ENCODE assay signal across 27 cellular contexts in genomic region chr12:119565404-119565803, GRCh38. TPM values are rescaled to one million over a fixed set of nuclear protein-coding genes. Genes with fewer than 3 reads are reported as not detected.
"Had no signal": no experiment of that assay in that cellular context is flagged by ENCODE, and none has a peak within 500 bp of the region (broad histone marks: within the 10 kb centered on the region; RNA-seq: fewer than 3 reads in every experiment).

No MANE protein-coding gene starts in this region.

- H3K27ac ChIP-seq: left lung, lower lobe of right lung, ovary, right atrium auricular region, right lobe of liver, skin epidermis, suprapubic skin, tibial nerve, upper lobe of left lung, vagina had no signal

- H3K9me3 ChIP-seq: left lung, lower lobe of right lung, ovary, right atrium auricular region, right lobe of liver, suprapubic skin, tibial nerve, upper lobe of left lung, vagina had no signal

- H3K4me3 Mint-ChIP-seq: immature natural killer cell; naive thymus-derived CD8-positive, alpha-beta T cell; nephron; neural crest cell; stimulated activated naive B cell treated with anti-CD40 and anti-IgM and Interleukin-4, amounts not matched to agents 10 μg/mL and 1 μg/mL and 100 μg/mL, for 72 hours; stimulated activated naive CD8-positive, alpha-beta T cell treated with anti-CD3 and anti-CD28 coated beads, Interleukin-15, Interleukin-2, amounts not matched to agents 100 ng/mL and 50 ng/mL, for 24 hours had no signal

- H3K9me3 Mint-ChIP-seq: immature natural killer cell; naive thymus-derived CD8-positive, alpha-beta T cell; nephron; stimulated activated naive B cell treated with anti-CD40 and anti-IgM and Interleukin-4, amounts not matched to agents 10 μg/mL and 1 μg/mL and 100 μg/mL, for 72 hours; stimulated activated naive CD8-positive, alpha-beta T cell treated with anti-CD3 and anti-CD28 coated beads, Interleukin-15, Interleukin-2, amounts not matched to agents 100 ng/mL and 50 ng/mL, for 24 hours had no signal

- H3K4me1 Mint-ChIP-seq: immature natural killer cell; naive thymus-derived CD8-positive, alpha-beta T cell; nephron; neural crest cell; stimulated activated naive B cell treated with anti-CD40 and anti-IgM and Interleukin-4, amounts not matched to agents 10 μg/mL and 1 μg/mL and 100 μg/mL, for 72 hours had no signal

- H3K27me3 ChIP-seq: left lung, ovary, right atrium auricular region, right lobe of liver, suprapubic skin, tibial nerve, upper lobe of left lung, vagina had no signal

- H3K36me3 Mint-ChIP-seq: immature natural killer cell; stimulated activated naive B cell treated with anti-CD40 and anti-IgM and Interleukin-4, amounts not matched to agents 10 μg/mL and 1 μg/mL and 100 μg/mL, for 72 hours had no signal

- DNase-seq: hypothalamus; immature natural killer cell; kidney; left colon; left lung; lower lobe of right lung; mammary epithelial cell; mesenchymal stem cell; naive thymus-derived CD8-positive, alpha-beta T cell; nucleus accumbens; ovary; right lobe of liver; stimulated activated CD4-positive, alpha-beta T cell treated with anti-CD3 and anti-CD28 coated beads, Interleukin-12 subunit alpha, Interleukin-12 subunit beta, amount 100 ng/mL, for 4 hours; stimulated activated CD4-positive, alpha-beta T cell treated with anti-CD3 and anti-CD28 coated beads, Interleukin-15, amount 100 ng/mL, for 24 hours; stimulated activated CD4-positive, alpha-beta T cell treated with anti-CD3 and anti-CD28 coated beads, Interleukin-2, amount 100 ng/mL, for 24 hours; stimulated activated CD4-positive, alpha-beta T cell treated with anti-CD3 and anti-CD28 coated beads, Interleukin-4, amount 100 ng/mL, for 1 hour; stimulated activated naive B cell treated with anti-CD40 and anti-IgM and Interleukin-4, amounts not matched to agents 10 μg/mL and 1 μg/mL and 100 μg/mL, for 72 hours; upper lobe of left lung had no signal

- H3K36me3 ChIP-seq: left lung, lower lobe of right lung, ovary, right atrium auricular region, right lobe of liver, suprapubic skin, tibial nerve, upper lobe of left lung, vagina had no signal

- H3K4me3 ChIP-seq: left lung, lower lobe of right lung, ovary, right atrium auricular region, right lobe of liver, skin epidermis, suprapubic skin, tibial nerve, upper lobe of left lung, vagina had no signal

- H3K4me1 ChIP-seq: left lung, lower lobe of right lung, right atrium auricular region, right lobe of liver, suprapubic skin, tibial nerve, upper lobe of left lung, vagina had no signal

- H3K27ac Mint-ChIP-seq: immature natural killer cell; naive thymus-derived CD8-positive, alpha-beta T cell; nephron; progenitor cell of endocrine pancreas; stimulated activated naive B cell treated with anti-CD40 and anti-IgM and Interleukin-4, amounts not matched to agents 10 μg/mL and 1 μg/mL and 100 μg/mL, for 72 hours; stimulated activated naive CD8-positive, alpha-beta T cell treated with anti-CD3 and anti-CD28 coated beads, Interleukin-15, Interleukin-2, amounts not matched to agents 100 ng/mL and 50 ng/mL, for 24 hours had no signal

RNA-seq across cellular contexts. Expression of gene TMEM233, which starts 28.2 kb away (rescaled TPM):
- total RNA-seq: mammary epithelial cell; naive thymus-derived CD8-positive, alpha-beta T cell; neural crest cell; progenitor cell of endocrine pancreas had no signal
- polyA plus RNA-seq: immature natural killer cell; mammary epithelial cell; naive thymus-derived CD8-positive, alpha-beta T cell had no signal
